1 cellular context compared by ENCODE assay signal in genomic region chr10:5529702-5530411, GRCh38.
TF ChIP-seq lines count a peak whose summit lies in the region.

No MANE protein-coding gene starts in this region.

TF ChIP-seq in K562, 482 proteins besides CTCF, POLR2A, EP300 and RAD21:
- TF ChIP-seq PKNOX1 (IDR thresholded peaks at IDR 0.05) (peak; percentile 18; the same call in 1 of the 2 replicates), POLR2H (tag; IDR thresholded peaks at IDR 0.05; ENCODE audit: low read depth) (no peak), MEF2A (IDR thresholded peaks at IDR 0.05; ENCODE audit: control insufficient read depth, low read depth, low read length) (no peak), NONO (IDR thresholded peaks at IDR 0.05; ENCODE audit: low read depth in 2 of 2, low read length in 1 of 2) (no peak), FOXJ3 (CRISPR knock-in tag; IDR thresholded peaks at IDR 0.05) (no peak), SMARCA4 (IDR thresholded peaks at IDR 0.05) (no peak), RFX1 (IDR thresholded peaks at IDR 0.05) (peak; percentile 57), SPI1 (IDR thresholded peaks at IDR 0.05; ENCODE audit: borderline replicate concordance, low read depth, low read length) (peak; percentile 77), GTF2F1 (IDR thresholded peaks at IDR 0.05; ENCODE audit: low read depth, low read length) (no peak), C11orf30 (IDR thresholded peaks at IDR 0.05; ENCODE audit: low read depth) (no peak), STAG1 (CRISPR knock-in tag; IDR thresholded peaks at IDR 0.05; ENCODE audit: borderline replicate concordance) (no peak)
- TF ChIP-seq, protein P1, sequence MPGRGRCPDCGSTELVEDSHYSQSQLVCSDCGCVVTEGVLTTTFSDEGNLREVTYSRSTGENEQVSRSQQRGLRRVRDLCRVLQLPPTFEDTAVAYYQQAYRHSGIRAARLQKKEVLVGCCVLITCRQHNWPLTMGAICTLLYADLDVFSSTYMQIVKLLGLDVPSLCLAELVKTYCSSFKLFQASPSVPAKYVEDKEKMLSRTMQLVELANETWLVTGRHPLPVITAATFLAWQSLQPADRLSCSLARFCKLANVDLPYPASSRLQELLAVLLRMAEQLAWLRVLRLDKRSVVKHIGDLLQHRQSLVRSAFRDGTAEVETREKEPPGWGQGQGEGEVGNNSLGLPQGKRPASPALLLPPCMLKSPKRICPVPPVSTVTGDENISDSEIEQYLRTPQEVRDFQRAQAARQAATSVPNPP (IDR thresholded peaks at IDR 0.05; ENCODE audit: borderline replicate concordance, insufficient read depth, insufficient read length) = no peak
